In genomic region chr7:137262599-137262998, GRCh38 we compare ENCODE assay signal across 17 cellular contexts.
"Had no signal": no experiment of that assay in that cellular context is flagged by ENCODE, and none has a peak within 500 bp of the region (broad histone marks: within the 10 kb centered on the region; RNA-seq: fewer than 3 reads in every experiment).

No MANE protein-coding gene starts in this region.

- H3K27ac ChIP-seq: colonic mucosa, esophagus muscularis mucosa, foreskin keratinocyte, gastroesophageal sphincter, heart left ventricle, hepatocyte, left lung, lower lobe of right lung had no signal

- H3K4me3 Mint-ChIP-seq: dendritic cell treated with granulocyte-macrophage colony-stimulating factor and Interleukin-4, amounts not matched to agents 40 ng/mL and 50 ng/mL, for 4 days; immature natural killer cell had no signal

- DNase-seq: colonic mucosa; cortex of kidney; effector CD8-positive, alpha-beta T cell; foreskin keratinocyte; heart left ventricle; hypothalamus; immature natural killer cell; left cardiac atrium; left lung; left ventricle myocardium superior; lower lobe of right lung; mesenchymal stem cell; midbrain had no signal

- H2AFZ ChIP-seq: hepatocyte had no signal

- H3K4me1 ChIP-seq: colonic mucosa, esophagus muscularis mucosa, foreskin keratinocyte, gastroesophageal sphincter, heart left ventricle, left lung, lower lobe of right lung had no signal

- H3K9me3 ChIP-seq: colonic mucosa, esophagus muscularis mucosa, gastroesophageal sphincter, heart left ventricle, lower lobe of right lung had no signal

- H3K4me1 Mint-ChIP-seq: immature natural killer cell had no signal

- H3K4me2 ChIP-seq: hepatocyte had no signal

- H3K27ac Mint-ChIP-seq: dendritic cell treated with granulocyte-macrophage colony-stimulating factor and Interleukin-4, amounts not matched to agents 40 ng/mL and 50 ng/mL, for 4 days; immature natural killer cell had no signal

- H3K36me3 ChIP-seq: colonic mucosa, esophagus muscularis mucosa, gastroesophageal sphincter, heart left ventricle, left lung, lower lobe of right lung had no signal

- H3K79me2 ChIP-seq: hepatocyte had no signal

- H3K27me3 ChIP-seq: colonic mucosa, esophagus muscularis mucosa, foreskin keratinocyte, gastroesophageal sphincter, heart left ventricle, hepatocyte, left lung had no signal

- H3K27me3 Mint-ChIP-seq: dendritic cell treated with granulocyte-macrophage colony-stimulating factor and Interleukin-4, amounts not matched to agents 40 ng/mL and 50 ng/mL, for 4 days had no signal

- ATAC-seq: foreskin keratinocyte, gastroesophageal sphincter, heart left ventricle, left cardiac atrium, left lung, left ventricle myocardium superior, lower lobe of right lung had no signal

- H3K4me3 ChIP-seq: colonic mucosa, esophagus muscularis mucosa, gastroesophageal sphincter, heart left ventricle, hepatocyte, left lung, lower lobe of right lung had no signal
